19 cellular contexts compared by ENCODE assay signal in the genomic region with DNA sequence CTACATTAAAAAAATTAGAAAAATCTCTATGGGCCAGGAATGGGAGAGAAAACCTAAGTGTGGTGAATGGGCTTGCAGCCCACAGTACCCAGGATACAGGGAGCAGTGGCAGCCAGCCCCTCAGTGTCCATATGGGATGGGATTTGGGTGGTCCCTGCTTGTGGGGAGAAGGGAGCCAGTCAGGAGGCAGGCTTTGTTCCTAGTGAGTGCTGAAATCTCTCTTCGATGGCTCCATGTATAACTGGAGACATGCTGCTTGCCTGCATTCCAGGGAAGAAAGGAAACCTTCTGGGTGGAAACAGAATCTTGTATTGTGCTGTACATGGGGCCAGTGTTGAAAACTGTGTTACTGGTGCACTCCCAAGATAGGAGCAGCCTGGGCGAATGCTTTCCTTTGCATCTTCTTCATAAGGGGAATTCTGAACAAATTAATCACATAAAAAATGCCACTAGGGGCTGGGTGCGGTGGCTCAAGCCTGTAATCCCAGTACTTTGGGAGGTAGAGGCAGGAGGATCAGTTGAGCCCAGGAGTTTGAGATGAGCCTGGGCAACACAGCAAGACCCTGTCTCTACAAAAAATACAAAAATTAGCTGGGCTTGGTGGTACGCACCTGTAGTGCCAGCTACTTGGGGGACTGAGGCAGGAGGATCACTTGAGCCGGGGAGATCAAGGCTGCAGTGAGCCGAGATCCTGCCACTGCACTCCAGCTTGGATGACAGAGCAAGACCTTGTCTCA. TPM values are rescaled to one million over a fixed set of nuclear protein-coding genes. Genes with fewer than 3 reads are reported as not detected.
A peak's percentile ranks its signal among the peaks of the same experiment; 100 is the strongest.
DNase-seq lines count a peak whose midpoint lies in the region; FAIRE-seq and TF ChIP-seq lines count a peak whose summit lies in the region.
"Had no signal": no experiment of that assay in that cellular context is flagged by ENCODE, and none has a peak within 500 bp of the region (broad histone marks: within the 10 kb centered on the region; RNA-seq: fewer than 3 reads in every experiment).

No MANE protein-coding gene starts in this region.

- peak; percentile 20 for DNase-seq in activated CD8-positive, alpha-beta memory T cell treated with anti-CD3 and anti-CD28 coated beads, Interleukin-2, amount 50 U/mL, for 48 hours
- DNase-seq in activated CD8-positive, alpha-beta memory T cell treated with anti-CD3 and anti-CD28 coated beads for 24 hours, result no peak
- DNase-seq in astrocyte (ENCODE audit: low read depth) (no peak), mesenchymal stem cell (no peak), substantia nigra (lab: John Stamatoyannopoulos, UW) (no peak), GM19240 (ENCODE audit: insufficient read length, low spot score) (no peak), NCI-H1417 treated with DMSO at 0.1 percent for 48 hours (lab: John Stamatoyannopoulos, UW) (no peak), MV-4-11 (lab: John Stamatoyannopoulos, UW) (no peak)
- DNase-seq: 8988T; CD4-positive, alpha-beta T cell; NCI-H1436 treated with DMSO at 0.1 percent for 48 hours; OCI-M1; stimulated activated CD4-positive, alpha-beta T cell treated with anti-CD3 and anti-CD28 coated beads, Interleukin-15, amount 100 ng/mL, for 24 hours had no signal

- no peak overlapping the region for H3K14ac ChIP-seq in mesenchymal stem cell (ENCODE audit: low read length in 2 of 2)

- H3K9me3 ChIP-seq in astrocyte (ENCODE audit: insufficient read depth, low read depth, low read length) (no peaks in the 10 kb centered on the region), mesenchymal stem cell (ENCODE audit: control insufficient read depth, low read length) (peaks cover 5% of the 10 kb centered on the region)
- H3K9me3 ChIP-seq: mucosa of descending colon had no signal

- 81% methylated on average over 2 of the region's 6 CpGs for WGBS in mesenchymal stem cell

- no peaks in the 10 kb centered on the region for H3K27me3 ChIP-seq in astrocyte (ENCODE audit: insufficient read depth, low read length)
- H3K27me3 ChIP-seq in mesenchymal stem cell (ENCODE audit: control insufficient read depth in 1 of 2, insufficient read depth in 1 of 2, low read length in 2 of 2), result no peaks in the 10 kb centered on the region
- H3K27me3 ChIP-seq: brain microvascular endothelial cell had no signal

- H3K27ac Mint-ChIP-seq in astrocyte (ENCODE audit: unreplicated experiment), result peak overlapping the region; percentile 14
- H3K27ac Mint-ChIP-seq: CD4-positive, alpha-beta T cell had no signal

- H3K23ac ChIP-seq in mesenchymal stem cell (ENCODE audit: low read length in 2 of 2), result no peak overlapping the region

- H3K4me1 ChIP-seq in astrocyte (ENCODE audit: insufficient read depth, low read length) (peaks cover 14% of the 10 kb centered on the region), mesenchymal stem cell (ENCODE audit: control insufficient read depth, insufficient read depth, low read depth, low read length) (peaks cover 8% of the 10 kb centered on the region)
- H3K4me1 ChIP-seq: parathyroid adenoma had no signal

- no peak overlapping the region for H2BK12ac ChIP-seq in mesenchymal stem cell (ENCODE audit: low read length in 2 of 2)

- no peak overlapping the region for H4K91ac ChIP-seq in mesenchymal stem cell (ENCODE audit: low read length)

- no peaks in the 10 kb centered on the region for H3K79me2 ChIP-seq in astrocyte (ENCODE audit: insufficient read depth, low read length)
- H3K79me2 ChIP-seq: parathyroid adenoma had no signal

- no peak overlapping the region for H3K4me3 ChIP-seq in astrocyte (ENCODE audit: insufficient read depth, low read depth, low read length)
- H3K4me3 ChIP-seq in mesenchymal stem cell (ENCODE audit: insufficient read depth in 1 of 2, low read depth in 1 of 2, low read length in 2 of 2), result peak overlapping the region in 1 of 2 experiments; percentile 20
- H3K4me3 ChIP-seq: GM12878, mucosa of descending colon had no signal

- H3K4ac ChIP-seq in mesenchymal stem cell (ENCODE audit: low read depth in 1 of 2, low read length in 2 of 2), result no peak overlapping the region

- peak overlapping the region; percentile 72 for H3K4me2 ChIP-seq in astrocyte (ENCODE audit: low read length)
- H3K4me2 ChIP-seq in mesenchymal stem cell (ENCODE audit: low read length, poor library complexity, severe bottlenecking), result no peak overlapping the region

- no peaks in the 10 kb centered on the region for H3K79me1 ChIP-seq in mesenchymal stem cell (replicated peaks; ENCODE audit: low read length, poor library complexity, severe bottlenecking)

- H3K9ac ChIP-seq in astrocyte (ENCODE audit: low read length), result no peak overlapping the region
- no peak overlapping the region for H3K9ac ChIP-seq in mesenchymal stem cell (ENCODE audit: low read length)
- H3K9ac ChIP-seq: parathyroid adenoma had no signal

- no peak for FAIRE-seq in astrocyte (lab: Jason Lieb, UNC)
- FAIRE-seq: GM12878 had no signal

- no peak for TF ChIP-seq CTCF in astrocyte (IDR thresholded peaks at IDR 0.05; ENCODE audit: insufficient read depth, low read depth, low read length)

- H4K8ac ChIP-seq in mesenchymal stem cell (ENCODE audit: low read length), result no peak overlapping the region

- peak overlapping the region; percentile 57 for H2AFZ ChIP-seq in astrocyte (ENCODE audit: low read depth, low read length)
- peak overlapping the region; percentile 29 for H2AFZ ChIP-seq in mesenchymal stem cell (ENCODE audit: low read depth, low read length)
- H2AFZ ChIP-seq: parathyroid adenoma had no signal

- peaks cover 7% of the 10 kb centered on the region for H3K27me3 Mint-ChIP-seq in astrocyte (ENCODE audit: low read depth, unreplicated experiment)

- no peaks in the 10 kb centered on the region for H3K9me3 Mint-ChIP-seq in astrocyte (ENCODE audit: unreplicated experiment)
- H3K9me3 Mint-ChIP-seq: CD4-positive, alpha-beta T cell had no signal

- H3K36me3 Mint-ChIP-seq in astrocyte (ENCODE audit: low read depth, unreplicated experiment), result peaks cover 9% of the 10 kb centered on the region

- no peaks in the 10 kb centered on the region for H4K20me1 ChIP-seq in astrocyte (ENCODE audit: insufficient read depth, low read length)

- peak overlapping the region; percentile 78 for H2AK5ac ChIP-seq in mesenchymal stem cell (ENCODE audit: low read length, severe bottlenecking)

- H3K4me3 Mint-ChIP-seq in astrocyte (ENCODE audit: unreplicated experiment), result peak overlapping the region; percentile 13
- H3K4me3 Mint-ChIP-seq: CD4-positive, alpha-beta T cell had no signal

- H3K18ac ChIP-seq in mesenchymal stem cell (ENCODE audit: low read depth in 1 of 2, low read length in 2 of 2), result peak overlapping the region in 1 of 2 experiments; percentile 54

- no peaks in the 10 kb centered on the region for H3K36me3 ChIP-seq in astrocyte (ENCODE audit: insufficient read depth, low read length)
- peaks cover 9 to 21% of the 10 kb centered on the region in 2 experiments for H3K36me3 ChIP-seq in mesenchymal stem cell (ENCODE audit: control insufficient read depth in 1 of 2, insufficient read depth in 2 of 2, low read depth in 1 of 2, low read length in 2 of 2)
- H3K36me3 ChIP-seq: brain microvascular endothelial cell had no signal

- H3K27ac ChIP-seq in astrocyte (ENCODE audit: low read depth, low read length) (no peak overlapping the region), mesenchymal stem cell (ENCODE audit: low read length, poor library complexity, severe bottlenecking) (peak overlapping the region; percentile 15), substantia nigra (ENCODE audit: low read depth, low read length, poor library complexity, severe bottlenecking) (peak overlapping the region; percentile 19)
- H3K27ac ChIP-seq: brain microvascular endothelial cell, HL-60, parathyroid adenoma, VCaP had no signal

- H3K4me1 Mint-ChIP-seq in astrocyte (ENCODE audit: low read depth, unreplicated experiment), result peaks cover 18% of the 10 kb centered on the region

- H2BK5ac ChIP-seq in mesenchymal stem cell (ENCODE audit: low read depth, low read length, poor library complexity, severe bottlenecking), result no peak overlapping the region

- no peak overlapping the region for H2BK120ac ChIP-seq in mesenchymal stem cell (ENCODE audit: low read depth, low read length)

- no peak overlapping the region for H2BK15ac ChIP-seq in mesenchymal stem cell (ENCODE audit: low read depth, poor library complexity, severe bottlenecking)

RNA-seq across cellular contexts. Expression of a gene that starts 36.0 kb away (rescaled TPM):
- 36.6 and 47.2 TPM in 2 replicates for total RNA-seq in astrocyte
- polyA plus RNA-seq in mesenchymal stem cell (2013, experiment 1 of 2), result 10.1 TPM
- 9.8 TPM for polyA plus RNA-seq in mesenchymal stem cell (2013, experiment 2 of 2)

RNA-seq across cellular contexts. Expression of a gene that starts 41.6 kb away (rescaled TPM):
- 25.1 and 30.3 TPM in 2 replicates for total RNA-seq in astrocyte
- polyA plus RNA-seq in mesenchymal stem cell (2013, experiment 1 of 2), result 17.2 TPM
- 18.3 TPM for polyA plus RNA-seq in mesenchymal stem cell (2013, experiment 2 of 2)
